Comparison of ENCODE assay signal across 1 cellular context in genomic region chr4:72340803-72341431, GRCh38.
TF ChIP-seq lines count a peak whose summit lies in the region.

No MANE protein-coding gene starts in this region.

TF ChIP-seq in IMR-90, 13 proteins besides CTCF, POLR2A, EP300 and RAD21:
- no peak for TF ChIP-seq NFE2L2 (IDR thresholded peaks at IDR 0.05; ENCODE audit: low read depth, low read length)
